In genomic region chr18:74745658-74746403, GRCh38 we compare ENCODE assay signal across 12 cellular contexts.
DNase-seq lines count a peak whose midpoint lies in the region; ATAC-seq and TF ChIP-seq lines count a peak whose summit lies in the region.
"Had no signal": no experiment of that assay in that cellular context is flagged by ENCODE, and none has a peak within 500 bp of the region (broad histone marks: within the 10 kb centered on the region; RNA-seq: fewer than 3 reads in every experiment).

No MANE protein-coding gene starts in this region.

- no peaks in the 10 kb centered on the region for H3K27me3 Mint-ChIP-seq in HFFc6 (ENCODE audit: insufficient read depth)

- no peak for ATAC-seq in HG02870 (IDR thresholded peaks at IDR 0.05; ENCODE audit: unreplicated experiment)
- ATAC-seq: body of pancreas had no signal

- intact Hi-C loops in posterior vena cava (cut with DNase I) = no loop called here

- no peaks in the 10 kb centered on the region for H3K9me3 Mint-ChIP-seq in HFFc6

- H3K36me3 Mint-ChIP-seq in HFFc6 (ENCODE audit: low read depth) = no peaks in the 10 kb centered on the region; the same call in 1 of the 2 replicates

- DNase-seq in A172 (ENCODE audit: low spot score) (peak; percentile 69), HFFc6 (peak; percentile 87), T1000 (lab: John Stamatoyannopoulos, UW) (peak; percentile 5), foreskin melanocyte (peak; percentile 19), posterior vena cava (ENCODE audit: low spot score) (no peak), C1 segment of cervical spinal cord (lab: John Stamatoyannopoulos, UW) (no peak)
- DNase-seq in activated naive CD4-positive, alpha-beta T cell (lab: John Stamatoyannopoulos, UW) = no peak
- DNase-seq: activated CD8-positive, alpha-beta memory T cell treated with anti-CD3 and anti-CD28 coated beads, Interleukin-2, amount 50 U/mL, for 4 hours; body of pancreas; NCI-H2227 treated with DMSO at 0.1 percent for 48 hours; T-helper 2 cell had no signal

- H3K4me3 Mint-ChIP-seq in HFFc6 = peak overlapping the region; percentile 75

- H3K27ac Mint-ChIP-seq in HFFc6 = peak overlapping the region; percentile 72

- no peak for TF ChIP-seq CTCF in HFFc6 (IDR thresholded peaks at IDR 0.05)

- peaks cover 61% of the 10 kb centered on the region for H3K4me1 Mint-ChIP-seq in HFFc6 (ENCODE audit: low read depth)

Comparison
In these comparisons a context has a peak if more than half of its experiments do, and no peak if none do; other contexts are left out.
1. DNase-seq: peak in A172 (single experiment), HFFc6 (single experiment), T1000 (single experiment) and foreskin melanocyte (single experiment); none in activated naive CD4-positive, alpha-beta T cell (0 of 4), posterior vena cava (single experiment) and C1 segment of cervical spinal cord (0 of 14).